Comparison of ENCODE assay signal across 7 cellular contexts in the genomic region with DNA sequence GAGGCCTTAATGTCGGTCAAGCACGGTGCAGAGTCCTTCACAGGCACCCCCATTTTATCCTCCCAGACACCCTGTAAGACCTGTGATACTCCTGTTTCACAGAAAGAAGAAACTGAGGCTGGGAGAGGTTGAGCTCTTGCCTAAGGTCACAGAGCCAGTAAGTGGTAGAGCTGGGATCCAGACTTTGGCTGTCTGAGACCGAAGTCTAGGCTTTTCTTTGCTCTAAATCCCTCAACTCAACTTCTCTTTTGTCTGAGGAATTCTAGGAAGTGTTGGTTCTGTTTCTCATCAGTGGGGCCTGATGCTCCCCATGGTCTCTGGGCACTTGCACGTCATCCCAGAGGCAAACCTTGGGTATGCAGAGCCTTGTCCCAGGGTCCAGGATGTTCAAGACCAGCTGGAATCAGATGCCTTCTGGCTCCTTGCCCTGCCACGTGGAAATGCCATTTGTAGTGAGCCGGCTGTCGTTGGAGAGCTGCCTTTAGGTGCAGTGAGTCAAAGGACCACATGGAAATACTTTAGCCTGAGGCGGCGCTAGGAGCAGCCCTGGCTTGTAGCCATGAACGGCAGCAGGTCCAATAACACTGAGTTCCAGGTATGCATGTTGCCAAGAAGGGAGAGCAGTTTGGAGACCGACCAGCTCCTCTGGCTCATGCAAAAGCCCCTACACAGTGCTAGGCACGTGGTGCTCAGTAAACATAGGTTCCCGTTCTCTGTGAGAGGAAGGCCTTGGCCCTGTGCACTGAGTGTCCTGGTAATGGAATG. TPM values are rescaled to one million over a fixed set of nuclear protein-coding genes. Genes with fewer than 3 reads are reported as not detected.
DNase-seq lines count a peak whose midpoint lies in the region; ATAC-seq, FAIRE-seq and TF ChIP-seq lines count a peak whose summit lies in the region.

No MANE protein-coding gene starts in this region.

- DNase-seq in H4 (ENCODE audit: low spot score) (peak; percentile 81), PC-3 (peak; percentile 79), fibroblast of the conjunctiva (ENCODE audit: low read depth) (peak; percentile 79), small intestine (peak; percentile 52)
- no peak for DNase-seq in activated CD4-positive, alpha-beta T cell treated with anti-CD3 and anti-CD28 coated beads, Interleukin-2, amount 10 ng/mL, durations not matched to agents 24 days and 14 days
- no peak for DNase-seq in activated T-helper 1 cell treated with anti-CD3 and anti-CD28 coated beads, Interleukin-12 subunit alpha, Interleukin-12 subunit beta, Interleukin-2, Interleukin-4 antibody, amounts not matched to agents 30 ng/mL and 10 ng/mL and 1 ng/mL, durations not matched to agents 14 hours and 24 hours and 36 hours (ENCODE audit: low spot score)

- CTCF ChIA-PET in PC-3 (lab: Charles Lee) = no interaction called here

- no peaks in the 10 kb centered on the region for H3K79me2 ChIP-seq in PC-3 (ENCODE audit: low read length)

- no TSS peak for BruUV-seq in PC-3 (replicated peaks; lab: Mats Ljungman, UMichigan)

- H3K36me3 ChIP-seq in PC-3 (ENCODE audit: low read depth, low read length) = no peaks in the 10 kb centered on the region
- no peaks in the 10 kb centered on the region for H3K36me3 ChIP-seq in small intestine (ENCODE audit: control insufficient read depth in 2 of 2, insufficient read depth in 2 of 2, low read length in 2 of 2)

- no peak overlapping the region for H3K4me3 Mint-ChIP-seq in activated CD4-positive, alpha-beta T cell treated with anti-CD3 and anti-CD28 coated beads, Interleukin-2, amount 10 ng/mL, durations not matched to agents 24 days and 14 days
- no peak overlapping the region for H3K4me3 Mint-ChIP-seq in activated T-helper 1 cell treated with anti-CD3 and anti-CD28 coated beads, Interleukin-12 subunit alpha, Interleukin-12 subunit beta, Interleukin-2, Interleukin-4 antibody, amounts not matched to agents 30 ng/mL and 10 ng/mL and 1 ng/mL, durations not matched to agents 14 hours and 24 hours and 36 hours

- H2AFZ ChIP-seq in PC-3 (ENCODE audit: low read length) = no peak overlapping the region

- no peaks in the 10 kb centered on the region for H4K20me1 ChIP-seq in PC-3 (ENCODE audit: low read length)

- peaks cover 18% of the 10 kb centered on the region for H3K27me3 Mint-ChIP-seq in activated CD4-positive, alpha-beta T cell treated with anti-CD3 and anti-CD28 coated beads, Interleukin-2, amount 10 ng/mL, durations not matched to agents 24 days and 14 days
- H3K27me3 Mint-ChIP-seq in activated T-helper 1 cell treated with anti-CD3 and anti-CD28 coated beads, Interleukin-12 subunit alpha, Interleukin-12 subunit beta, Interleukin-2, Interleukin-4 antibody, amounts not matched to agents 30 ng/mL and 10 ng/mL and 1 ng/mL, durations not matched to agents 14 hours and 24 hours and 36 hours (ENCODE audit: insufficient read depth) = peaks cover 12% of the 10 kb centered on the region

- H3K9me3 ChIP-seq in PC-3 (ENCODE audit: low read length) = no peaks in the 10 kb centered on the region
- H3K9me3 ChIP-seq in small intestine (ENCODE audit: control insufficient read depth, low read depth) = no peaks in the 10 kb centered on the region

- 0 out of 2 replicates have a peak overlapping the region, but pooled peaks have one; percentile 18 for H3K4me2 ChIP-seq in PC-3 (ENCODE audit: low read length)

- 25 to 55% (median 39%) methylated on average over 13 of the region's 13 CpGs for WGBS in small intestine, 3 donors

- POLR2A ChIA-PET in PC-3 (lab: Charles Lee; ENCODE audit: unreplicated experiment) = no interaction called here

- no peak overlapping the region for H3K9ac ChIP-seq in PC-3 (ENCODE audit: low read length)

- no peaks in the 10 kb centered on the region for H3K36me3 Mint-ChIP-seq in activated CD4-positive, alpha-beta T cell treated with anti-CD3 and anti-CD28 coated beads, Interleukin-2, amount 10 ng/mL, durations not matched to agents 24 days and 14 days (ENCODE audit: low read depth)
- H3K36me3 Mint-ChIP-seq in activated T-helper 1 cell treated with anti-CD3 and anti-CD28 coated beads, Interleukin-12 subunit alpha, Interleukin-12 subunit beta, Interleukin-2, Interleukin-4 antibody, amounts not matched to agents 30 ng/mL and 10 ng/mL and 1 ng/mL, durations not matched to agents 14 hours and 24 hours and 36 hours (ENCODE audit: low read depth) = no peaks in the 10 kb centered on the region

- no peak overlapping the region for H3K4me3 ChIP-seq in PC-3 (ENCODE audit: low read length)
- no peak overlapping the region for H3K4me3 ChIP-seq in small intestine (ENCODE audit: low read depth in 1 of 2, low read length in 2 of 2)

- no peaks in the 10 kb centered on the region for H3K9me3 Mint-ChIP-seq in activated CD4-positive, alpha-beta T cell treated with anti-CD3 and anti-CD28 coated beads, Interleukin-2, amount 10 ng/mL, durations not matched to agents 24 days and 14 days
- H3K9me3 Mint-ChIP-seq in activated T-helper 1 cell treated with anti-CD3 and anti-CD28 coated beads, Interleukin-12 subunit alpha, Interleukin-12 subunit beta, Interleukin-2, Interleukin-4 antibody, amounts not matched to agents 30 ng/mL and 10 ng/mL and 1 ng/mL, durations not matched to agents 14 hours and 24 hours and 36 hours = no peaks in the 10 kb centered on the region

- H3K27me3 ChIP-seq in PC-3 (ENCODE audit: low read length) = no peaks in the 10 kb centered on the region
- H3K27me3 ChIP-seq in small intestine (ENCODE audit: control insufficient read depth in 2 of 2, insufficient read depth in 2 of 2, low read length in 2 of 2) = no peaks in the 10 kb centered on the region

- no peak overlapping the region for H3K27ac ChIP-seq in PC-3 (ENCODE audit: low read length)
- no peak overlapping the region for H3K27ac ChIP-seq in small intestine (ENCODE audit: low read depth in 1 of 2, low read length in 1 of 2)

- no peak for TF ChIP-seq CTCF in PC-3 (conservative IDR thresholded peaks at IDR 0.05; ENCODE audit: low read depth, low read length)

- H3K4me1 Mint-ChIP-seq in activated CD4-positive, alpha-beta T cell treated with anti-CD3 and anti-CD28 coated beads, Interleukin-2, amount 10 ng/mL, durations not matched to agents 24 days and 14 days = no peaks in the 10 kb centered on the region
- H3K4me1 Mint-ChIP-seq in activated T-helper 1 cell treated with anti-CD3 and anti-CD28 coated beads, Interleukin-12 subunit alpha, Interleukin-12 subunit beta, Interleukin-2, Interleukin-4 antibody, amounts not matched to agents 30 ng/mL and 10 ng/mL and 1 ng/mL, durations not matched to agents 14 hours and 24 hours and 36 hours (ENCODE audit: low read depth) = no peaks in the 10 kb centered on the region

- ATAC-seq in PC-3 (peak; percentile 51), GM21825 (IDR thresholded peaks at IDR 0.05; ENCODE audit: unreplicated experiment) (no peak)

- no peak for FAIRE-seq in small intestine (lab: Jason Lieb, UNC)

- H3F3A ChIP-seq in PC-3 (ENCODE audit: low read length, unreplicated experiment) = no peaks in the 10 kb centered on the region

- H3K4me1 ChIP-seq in PC-3 (ENCODE audit: insufficient read depth, low read length) (peaks cover 12% of the 10 kb centered on the region), small intestine (ENCODE audit: control insufficient read depth in 2 of 2, insufficient read depth in 1 of 2, low read depth in 1 of 2, low read length in 1 of 2) (no peaks in the 10 kb centered on the region)

- intact Hi-C loops in PC-3 (cut with micrococcal nuclease) = no loop called here
- intact Hi-C loops in activated CD4-positive, alpha-beta T cell treated with anti-CD3 and anti-CD28 coated beads, Interleukin-2, amount 10 ng/mL, durations not matched to agents 24 days and 14 days (cut with micrococcal nuclease) = no loop called here
- intact Hi-C loops in activated T-helper 1 cell treated with anti-CD3 and anti-CD28 coated beads, Interleukin-12 subunit alpha, Interleukin-12 subunit beta, Interleukin-2, Interleukin-4 antibody, amounts not matched to agents 30 ng/mL and 10 ng/mL and 1 ng/mL, durations not matched to agents 14 hours and 24 hours and 36 hours (cut with micrococcal nuclease) = no loop called here

- H3K9me2 ChIP-seq in PC-3 (replicated peaks; ENCODE audit: low read length) = no peaks in the 10 kb centered on the region

- H3K27ac Mint-ChIP-seq in activated CD4-positive, alpha-beta T cell treated with anti-CD3 and anti-CD28 coated beads, Interleukin-2, amount 10 ng/mL, durations not matched to agents 24 days and 14 days = no peak overlapping the region
- H3K27ac Mint-ChIP-seq in activated T-helper 1 cell treated with anti-CD3 and anti-CD28 coated beads, Interleukin-12 subunit alpha, Interleukin-12 subunit beta, Interleukin-2, Interleukin-4 antibody, amounts not matched to agents 30 ng/mL and 10 ng/mL and 1 ng/mL, durations not matched to agents 14 hours and 24 hours and 36 hours = no peak overlapping the region

RNA-seq across cellular contexts. Expression of a gene that starts 9.2 kb away (rescaled TPM):
- not detected in 2 replicates for total RNA-seq in H4 (2014; rRNA removed; shearing (Covaris generic))
- not detected in 2 replicates for total RNA-seq in PC-3 (2014; rRNA removed)
- polyA plus RNA-seq in small intestine = under 1 TPM in 1 of 3 donors, not detected in 2; 0.01 TPM
- total RNA-seq in activated CD4-positive, alpha-beta T cell treated with anti-CD3 and anti-CD28 coated beads, Interleukin-2, amount 10 ng/mL, durations not matched to agents 24 days and 14 days = not detected in 2 replicates
- total RNA-seq in activated T-helper 1 cell treated with anti-CD3 and anti-CD28 coated beads, Interleukin-12 subunit alpha, Interleukin-12 subunit beta, Interleukin-2, Interleukin-4 antibody, amounts not matched to agents 30 ng/mL and 10 ng/mL and 1 ng/mL, durations not matched to agents 14 hours and 24 hours and 36 hours = not detected in 2 replicates

RNA-seq across cellular contexts. Expression of a gene that starts 14.2 kb away (rescaled TPM):
- not detected in 2 replicates for total RNA-seq in H4 (2014; rRNA removed; shearing (Covaris generic))
- total RNA-seq in PC-3 (2014; rRNA removed) = not detected in 2 replicates
- polyA plus RNA-seq in small intestine = under 1 TPM in 2 of 3 donors, not detected in 1; 0.07 to 0.27 TPM
- not detected in 2 replicates for total RNA-seq in activated CD4-positive, alpha-beta T cell treated with anti-CD3 and anti-CD28 coated beads, Interleukin-2, amount 10 ng/mL, durations not matched to agents 24 days and 14 days
- not detected in 2 replicates for total RNA-seq in activated T-helper 1 cell treated with anti-CD3 and anti-CD28 coated beads, Interleukin-12 subunit alpha, Interleukin-12 subunit beta, Interleukin-2, Interleukin-4 antibody, amounts not matched to agents 30 ng/mL and 10 ng/mL and 1 ng/mL, durations not matched to agents 14 hours and 24 hours and 36 hours

RNA-seq across cellular contexts. Expression of a gene that starts 38.9 kb away (rescaled TPM):
- total RNA-seq in H4 (2014; rRNA removed; shearing (Covaris generic)) = 270 and 350 TPM in 2 replicates
- 388 and 455 TPM in 2 replicates for total RNA-seq in PC-3 (2014; rRNA removed)
- 100 to 1,000 TPM; 154 to 223 (median 198) TPM for polyA plus RNA-seq in small intestine
- 282 and 289 TPM in 2 replicates for total RNA-seq in activated CD4-positive, alpha-beta T cell treated with anti-CD3 and anti-CD28 coated beads, Interleukin-2, amount 10 ng/mL, durations not matched to agents 24 days and 14 days
- 315 and 317 TPM in 2 replicates for total RNA-seq in activated T-helper 1 cell treated with anti-CD3 and anti-CD28 coated beads, Interleukin-12 subunit alpha, Interleukin-12 subunit beta, Interleukin-2, Interleukin-4 antibody, amounts not matched to agents 30 ng/mL and 10 ng/mL and 1 ng/mL, durations not matched to agents 14 hours and 24 hours and 36 hours

Comparison
In these comparisons a context has a peak if more than half of its experiments do, and no peak if none do; other contexts are left out.
1. DNase-seq: peak in H4 (single experiment), PC-3 (single experiment), fibroblast of the conjunctiva (single experiment) and small intestine (single experiment); none in activated CD4-positive, alpha-beta T cell treated with anti-CD3 and anti-CD28 coated beads, Interleukin-2, amount 10 ng/mL, durations not matched to agents 24 days and 14 days (single experiment) and activated T-helper 1 cell treated with anti-CD3 and anti-CD28 coated beads, Interleukin-12 subunit alpha, Interleukin-12 subunit beta, Interleukin-2, Interleukin-4 antibody, amounts not matched to agents 30 ng/mL and 10 ng/mL and 1 ng/mL, durations not matched to agents 14 hours and 24 hours and 36 hours (single experiment).